Comparison of ENCODE assay signal across 1 cellular context in the genomic region with DNA sequence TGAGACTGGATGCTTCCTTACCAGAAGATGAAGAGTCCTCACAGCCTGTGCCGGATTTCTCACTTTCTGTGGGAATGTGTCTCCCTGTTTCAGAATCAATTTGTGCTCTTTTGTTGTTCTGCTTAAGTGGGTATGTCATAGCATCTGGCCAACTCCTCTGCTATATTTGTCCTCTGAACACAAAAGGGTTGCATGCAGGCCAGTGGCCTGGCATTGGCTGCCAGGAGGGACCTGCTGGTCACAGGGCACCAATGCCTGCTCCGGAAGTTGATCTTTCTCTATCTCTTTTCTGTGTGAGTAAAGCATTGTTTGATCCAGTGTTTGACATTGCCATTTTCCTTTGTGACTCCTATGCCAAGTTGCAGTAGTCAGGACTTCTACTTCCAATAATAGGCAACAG.
TF ChIP-seq lines count a peak whose summit lies in the region.

No MANE protein-coding gene starts in this region.

TF ChIP-seq in GM23338, 12 proteins besides CTCF, POLR2A, EP300 and RAD21 (continued from another document):
- TF ChIP-seq STAT1 (IDR thresholded peaks at IDR 0.05; ENCODE audit: unreplicated experiment) (no peak), EZH2 (IDR thresholded peaks at IDR 0.05; ENCODE audit: low read depth, unreplicated experiment) (no peak), EZH2phosphoT487 (IDR thresholded peaks at IDR 0.05; ENCODE audit: unreplicated experiment) (no peak), NANOG (IDR thresholded peaks at IDR 0.05; ENCODE audit: borderline replicate concordance) (no peak), ZNF331 (CRISPR knock-in tag; IDR thresholded peaks at IDR 0.05; ENCODE audit: low read depth) (no peak), ZNF462 (CRISPR knock-in tag; IDR thresholded peaks at IDR 0.05) (no peak), ZNF114 (CRISPR knock-in tag; IDR thresholded peaks at IDR 0.05) (no peak)
